29 cellular contexts compared by ENCODE assay signal in genomic region chr1:159594581-159594980, GRCh38. TPM values are rescaled to one million over a fixed set of nuclear protein-coding genes. Genes with fewer than 3 reads are reported as not detected.
DNase-seq lines count a peak whose midpoint lies in the region; TF ChIP-seq lines count a peak whose summit lies in the region.
"Had no signal": no experiment of that assay in that cellular context is flagged by ENCODE, and none has a peak within 500 bp of the region (broad histone marks: within the 10 kb centered on the region; RNA-seq: fewer than 3 reads in every experiment).

No MANE protein-coding gene starts in this region.

- no peaks in the 10 kb centered on the region for H3K36me3 ChIP-seq in mammary epithelial cell (ENCODE audit: insufficient read depth, low read length)
- H3K36me3 ChIP-seq in Peyer's patch = no peaks in the 10 kb centered on the region
- no peaks in the 10 kb centered on the region for H3K36me3 ChIP-seq in ascending aorta
- no peaks in the 10 kb centered on the region for H3K36me3 ChIP-seq in prostate gland
- H3K36me3 ChIP-seq: MG63 had no signal

- POLR2A ChIA-PET in AG04449 (lab: Yijun Ruan, JAX) = no interaction called here

- H3K27ac Mint-ChIP-seq in HFFc6 = peak overlapping the region; percentile 93
- H3K27ac Mint-ChIP-seq: activated CD4-positive, alpha-beta memory T cell treated with anti-CD3 and anti-CD28 coated beads, Interleukin-2, amount 10 ng/mL, durations not matched to agents 7 days and 5 days; activated naive CD8-positive, alpha-beta T cell treated with anti-CD3 and anti-CD28 coated beads, Interleukin-2, amount 50 U/mL, for 24 hours; CD14-positive monocyte; naive thymus-derived CD4-positive, alpha-beta T cell had no signal

- H3K36me3 Mint-ChIP-seq in HFFc6 (ENCODE audit: low read depth) = peaks cover 22% of the 10 kb centered on the region
- H3K36me3 Mint-ChIP-seq: CD14-positive monocyte; naive thymus-derived CD4-positive, alpha-beta T cell had no signal

- no peaks in the 10 kb centered on the region for H3K79me2 ChIP-seq in mammary epithelial cell (ENCODE audit: insufficient read depth, low read length)

- dilution Hi-C loops in mammary epithelial cell (cut with HindIII; ENCODE audit: low sequenced_read_pairs) = loop anchor here (25.0 kb wide), 1 partner anchor 293 kb away; no protein-coding TSS in a partner anchor

- H3K27ac ChIP-seq in mammary epithelial cell (ENCODE audit: insufficient read depth, low read depth, low read length) (no peak overlapping the region), Peyer's patch (no peak overlapping the region), ascending aorta (no peak overlapping the region), prostate gland (no peak overlapping the region)
- H3K27ac ChIP-seq: dorsolateral prefrontal cortex, PC-9 had no signal

- in situ Hi-C loops in mammary epithelial cell (cut with MboI; ENCODE audit: low sequenced_read_pairs in 2 of 2) = no loop called here
- in situ Hi-C loops in ACHN (cut with HindIII; ENCODE audit: low pct_ligation_motif_present, low pct_unique_long_range_greater_than_20kb, low sequenced_read_pairs) = no loop called here

- TF ChIP-seq CTCF in AG04449 (IDR thresholded peaks at IDR 0.05; ENCODE audit: insufficient read depth, low read length, missing control alignments) (no peak), HFFc6 (IDR thresholded peaks at IDR 0.05) (no peak), mammary epithelial cell (conservative IDR thresholded peaks at IDR 0.05 in 1 of 2, IDR thresholded peaks at IDR 0.05 in 1 of 2; ENCODE audit: extremely low read depth in 1 of 2, insufficient read depth in 1 of 2, low read depth in 1 of 2, low read length in 2 of 2) (no peak), Peyer's patch (IDR thresholded peaks at IDR 0.05) (no peak), ascending aorta (IDR thresholded peaks at IDR 0.05) (no peak), prostate gland (IDR thresholded peaks at IDR 0.05) (no peak)

- DNase-seq in AG04449 (ENCODE audit: low read depth, low spot score) = peak; percentile 34
- DNase-seq in HFFc6 = peak; percentile 13
- DNase-seq in mammary epithelial cell = no peak
- peak; percentile 40 for DNase-seq in kidney tubule cell (ENCODE audit: low spot score)
- DNase-seq in Peyer's patch = no peak
- DNase-seq in ascending aorta (ENCODE audit: low spot score in 2 of 2) = no peak
- no peak for DNase-seq in ACHN
- no peak for DNase-seq in prostate gland (ENCODE audit: low spot score)
- DNase-seq: activated CD4-positive, alpha-beta memory T cell treated with anti-CD3 and anti-CD28 coated beads, Interleukin-2, amount 10 ng/mL, durations not matched to agents 7 days and 5 days; activated gamma-delta T cell; activated naive CD8-positive, alpha-beta T cell treated with anti-CD3 and anti-CD28 coated beads, Interleukin-2, amount 50 U/mL, for 24 hours; dorsolateral prefrontal cortex; head of caudate nucleus; left cardiac atrium; MG63; naive thymus-derived CD4-positive, alpha-beta T cell; NCI-H1436; NCI-H510A treated with DMSO at 0.1 percent for 48 hours; occipital lobe; PC-9; SIG-M5; stimulated activated CD4-positive, alpha-beta T cell treated with anti-CD3 and anti-CD28 coated beads, Interleukin-4, amount 100 ng/mL, for 1 hour; stimulated activated naive CD4-positive, alpha-beta T cell; T-helper 1 cell had no signal

- intact Hi-C loops in mammary epithelial cell (cut with micrococcal nuclease) = loop anchor here (10.0 kb wide), 1 partner anchor 290 kb away; no protein-coding TSS in a partner anchor
- intact Hi-C loops in ascending aorta (cut with DNase I) = no loop called here
- intact Hi-C loops in prostate gland (cut with DNase I) = no loop called here

- WGBS in mammary epithelial cell (ENCODE audit: low coverage, missing lambda C conversion rate) = 43% methylated on average over 2 of the region's 2 CpGs
- 22% methylated on average over 2 of the region's 2 CpGs for WGBS in prostate gland

- H3K4me3 Mint-ChIP-seq in HFFc6 = peak overlapping the region; percentile 75
- H3K4me3 Mint-ChIP-seq: activated CD4-positive, alpha-beta memory T cell treated with anti-CD3 and anti-CD28 coated beads, Interleukin-2, amount 10 ng/mL, durations not matched to agents 7 days and 5 days; activated naive CD8-positive, alpha-beta T cell treated with anti-CD3 and anti-CD28 coated beads, Interleukin-2, amount 50 U/mL, for 24 hours; CD14-positive monocyte; naive thymus-derived CD4-positive, alpha-beta T cell had no signal

- CTCF ChIA-PET in AG04449 (lab: Yijun Ruan, JAX) = no interaction called here
- CTCF ChIA-PET in mammary epithelial cell (lab: Charles Lee; ENCODE audit: low non-redundant PET) = no interaction called here

- H4K20me1 ChIP-seq in mammary epithelial cell (ENCODE audit: insufficient read depth, low read length) = no peaks in the 10 kb centered on the region

- no peak overlapping the region for H3K9ac ChIP-seq in mammary epithelial cell (ENCODE audit: insufficient read depth, low read length)

- H3K4me3 ChIP-seq in AG04449 (ENCODE audit: low read depth, low read length) (no peak overlapping the region), mammary epithelial cell (replicated peaks in 1 of 3; ENCODE audit: insufficient read depth in 1 of 3, low read depth in 2 of 3, low read length in 3 of 3) (no peak overlapping the region), Peyer's patch (no peak overlapping the region), ascending aorta (no peak overlapping the region), prostate gland (no peak overlapping the region)
- H3K4me3 ChIP-seq: dorsolateral prefrontal cortex, MG63, PC-9 had no signal

- H3K4me2 ChIP-seq in mammary epithelial cell (ENCODE audit: insufficient read depth, low read depth, low read length) = no peak overlapping the region
- H3K4me2 ChIP-seq: PC-9 had no signal

- H3K4me1 ChIP-seq in mammary epithelial cell (ENCODE audit: insufficient read depth, low read length) (peaks cover 23% of the 10 kb centered on the region), Peyer's patch (no peaks in the 10 kb centered on the region), ascending aorta (no peaks in the 10 kb centered on the region), prostate gland (replicated peaks) (no peaks in the 10 kb centered on the region)

- BruUV-seq in mammary epithelial cell (replicated peaks; lab: Mats Ljungman, UMichigan) = no TSS peak

- H3K9me3 ChIP-seq in mammary epithelial cell (replicated peaks; ENCODE audit: insufficient read depth, low read length) (no peaks in the 10 kb centered on the region), Peyer's patch (no peaks in the 10 kb centered on the region), ascending aorta (no peaks in the 10 kb centered on the region), prostate gland (no peaks in the 10 kb centered on the region)
- H3K9me3 ChIP-seq: MG63 had no signal

- H3K4me1 Mint-ChIP-seq in HFFc6 (ENCODE audit: low read depth) = peaks cover 88% of the 10 kb centered on the region
- H3K4me1 Mint-ChIP-seq: activated CD4-positive, alpha-beta memory T cell treated with anti-CD3 and anti-CD28 coated beads, Interleukin-2, amount 10 ng/mL, durations not matched to agents 7 days and 5 days; activated naive CD8-positive, alpha-beta T cell treated with anti-CD3 and anti-CD28 coated beads, Interleukin-2, amount 50 U/mL, for 24 hours; CD14-positive monocyte; naive thymus-derived CD4-positive, alpha-beta T cell had no signal

- H3K9me3 Mint-ChIP-seq in HFFc6 = peaks cover 13% of the 10 kb centered on the region
- H3K9me3 Mint-ChIP-seq: activated CD4-positive, alpha-beta memory T cell treated with anti-CD3 and anti-CD28 coated beads, Interleukin-2, amount 10 ng/mL, durations not matched to agents 7 days and 5 days; activated naive CD8-positive, alpha-beta T cell treated with anti-CD3 and anti-CD28 coated beads, Interleukin-2, amount 50 U/mL, for 24 hours had no signal

- H3K27me3 ChIP-seq in mammary epithelial cell (ENCODE audit: insufficient read depth, low read length) = no peaks in the 10 kb centered on the region
- no peaks in the 10 kb centered on the region for H3K27me3 ChIP-seq in Peyer's patch
- H3K27me3 ChIP-seq in ascending aorta = no peaks in the 10 kb centered on the region
- no peaks in the 10 kb centered on the region for H3K27me3 ChIP-seq in prostate gland (replicated peaks; ENCODE audit: insufficient read depth)

- peak overlapping the region; percentile 54 for H2AFZ ChIP-seq in mammary epithelial cell (ENCODE audit: low read depth, low read length)
- H2AFZ ChIP-seq: PC-9 had no signal

- TF ChIP-seq POLR2A in Peyer's patch (IDR thresholded peaks at IDR 0.05) = no peak
- no peak for TF ChIP-seq POLR2A in prostate gland (IDR thresholded peaks at IDR 0.05)

- H3K27me3 Mint-ChIP-seq in HFFc6 (ENCODE audit: insufficient read depth) = peaks cover 1% of the 10 kb centered on the region; the same call in 1 of the 2 replicates
- H3K27me3 Mint-ChIP-seq: activated CD4-positive, alpha-beta memory T cell treated with anti-CD3 and anti-CD28 coated beads, Interleukin-2, amount 10 ng/mL, durations not matched to agents 7 days and 5 days had no signal

RNA-seq across cellular contexts. Expression of gene APCS, which starts 7.0 kb away (rescaled TPM):
- total RNA-seq in HFFc6 (2021; fragmentation: NEBNext Ultra II Directional; extraction: Animal tissue kit (Norgen Biotek cat#: 25700)) = not detected
- not detected for total RNA-seq in mammary epithelial cell
- not detected for polyA plus RNA-seq in mammary epithelial cell
- not detected for polyA minus RNA-seq in mammary epithelial cell
- total RNA-seq in Peyer's patch = not detected
- not detected for total RNA-seq in ascending aorta
- total RNA-seq in prostate gland = not detected
- total RNA-seq: activated CD4-positive, alpha-beta memory T cell treated with anti-CD3 and anti-CD28 coated beads, Interleukin-2, amount 10 ng/mL, durations not matched to agents 7 days and 5 days; cardiac septum; dorsolateral prefrontal cortex; left cardiac atrium; naive thymus-derived CD4-positive, alpha-beta T cell; occipital lobe; PC-9; temporal lobe; urinary bladder had no signal
- polyA plus RNA-seq: AG04450; CD14-positive monocyte; naive thymus-derived CD4-positive, alpha-beta T cell had no signal

RNA-seq across cellular contexts. Expression of gene OR10J5, which starts 58.8 kb away (rescaled TPM):
- total RNA-seq in HFFc6 (2021; fragmentation: NEBNext Ultra II Directional; extraction: Animal tissue kit (Norgen Biotek cat#: 25700)) = not detected
- total RNA-seq in mammary epithelial cell (not detected), Peyer's patch (not detected), ascending aorta (not detected), prostate gland (not detected)
- polyA plus RNA-seq in mammary epithelial cell = not detected
- polyA minus RNA-seq in mammary epithelial cell = not detected
- total RNA-seq: activated CD4-positive, alpha-beta memory T cell treated with anti-CD3 and anti-CD28 coated beads, Interleukin-2, amount 10 ng/mL, durations not matched to agents 7 days and 5 days; cardiac septum; dorsolateral prefrontal cortex; left cardiac atrium; naive thymus-derived CD4-positive, alpha-beta T cell; occipital lobe; PC-9; temporal lobe; urinary bladder had no signal
- polyA plus RNA-seq: AG04450; CD14-positive monocyte; naive thymus-derived CD4-positive, alpha-beta T cell; urinary bladder had no signal

Comparison
In these comparisons a context has a peak if more than half of its experiments do, and no peak if none do; other contexts are left out.
1. DNase-seq: peak in AG04449 (single experiment), HFFc6 (single experiment) and kidney tubule cell (single experiment); none in mammary epithelial cell (single experiment), Peyer's patch (0 of 3), ascending aorta (0 of 2), ACHN (single experiment) and prostate gland (single experiment).